Comparison of ENCODE assay signal across 15 cellular contexts in genomic region chr1:91809267-91809666, GRCh38.
A peak's percentile ranks its signal among the peaks of the same experiment; 100 is the strongest.
DNase-seq lines count a peak whose midpoint lies in the region; ATAC-seq and TF ChIP-seq lines count a peak whose summit lies in the region.
"Had no signal": no experiment of that assay in that cellular context is flagged by ENCODE, and none has a peak within 500 bp of the region (broad histone marks: within the 10 kb centered on the region; RNA-seq: fewer than 3 reads in every experiment).

No MANE protein-coding gene starts in this region.

- peaks cover 11% of the 10 kb centered on the region; the same call in 1 of the 2 replicates for H3K4me1 ChIP-seq in Panc1 (ENCODE audit: control insufficient read depth, insufficient read depth, low read length)
- H3K4me1 ChIP-seq: prostate gland had no signal

- H3K27me3 ChIP-seq in Panc1 (ENCODE audit: control insufficient read depth, insufficient read depth, low read length) = no peaks in the 10 kb centered on the region
- H3K27me3 ChIP-seq: hepatocyte had no signal

- POLR2A ChIA-PET in Panc1 (lab: Charles Lee) = interaction anchor here (0.5 kb wide), 1 partner anchor 47 kb away, joined by 5 read pairs; no protein-coding TSS in a partner anchor

- no peaks in the 10 kb centered on the region for H3K36me3 ChIP-seq in Panc1 (ENCODE audit: control insufficient read depth, insufficient read depth, low read length)
- H3K36me3 ChIP-seq: prostate gland, thoracic aorta had no signal

- CTCF ChIA-PET in Panc1 (lab: Charles Lee) = no interaction called here

- intact Hi-C loops in Panc1 (cut with micrococcal nuclease; ENCODE audit: unreplicated experiment) = no loop called here

- no peak overlapping the region for H3K27ac ChIP-seq in Panc1 (ENCODE audit: low read length)
- H3K27ac ChIP-seq: hepatocyte, prostate gland, thoracic aorta had no signal

- ATAC-seq in Panc1 (peak; percentile 35; the same call in 1 of the 2 replicates), GM18868 (IDR thresholded peaks at IDR 0.05; ENCODE audit: unreplicated experiment) (no peak)
- ATAC-seq: left lobe of liver had no signal

- no peaks in the 10 kb centered on the region for H3K9me3 ChIP-seq in Panc1 (ENCODE audit: control insufficient read depth, insufficient read depth, low read depth, low read length)
- H3K9me3 ChIP-seq: prostate gland, thoracic aorta had no signal

- H3K4me3 ChIP-seq in Panc1 (ENCODE audit: low read depth in 2 of 2, low read length in 2 of 2) = no peak overlapping the region
- H3K4me3 ChIP-seq in fibroblast of the aortic adventitia (ENCODE audit: low read depth, low read length) = no peak overlapping the region
- H3K4me3 ChIP-seq: hepatocyte, prostate gland, thoracic aorta had no signal

- no TSS peak for BruUV-seq in Panc1 (replicated peaks; lab: Mats Ljungman, UMichigan)

- peak; percentile 35 for DNase-seq in A172 (ENCODE audit: low spot score)
- peak; percentile 71 for DNase-seq in ELR (ENCODE audit: low read depth)
- no peak for DNase-seq in Panc1 (ENCODE audit: low read depth, low spot score)
- peak; percentile 39 for DNase-seq in fibroblast of the aortic adventitia (ENCODE audit: low read depth)
- DNase-seq in SIG-M5 (lab: John Stamatoyannopoulos, UW) = no peak
- no peak for DNase-seq in effector CD4-positive, alpha-beta T cell
- no peak for DNase-seq in activated naive CD4-positive, alpha-beta T cell treated with anti-CD3 and anti-CD28 coated beads, Interleukin-2, amount 50 U/mL, for 16 hours
- DNase-seq: activated naive CD4-positive, alpha-beta T cell treated with anti-CD3 and anti-CD28 coated beads, Interleukin-2, amount 10 ng/mL, durations not matched to agents 7 days and 5 days; NCI-H1436; NCI-H526 had no signal

- in situ Hi-C loops in Panc1 (cut with HindIII; ENCODE audit: low pct_unique_long_range_greater_than_20kb, low sequenced_read_pairs) = no loop called here

- TF ChIP-seq CTCF in Panc1 (IDR thresholded peaks at IDR 0.05) (no peak), fibroblast of the aortic adventitia (IDR thresholded peaks at IDR 0.05; ENCODE audit: insufficient read depth, low read length) (no peak)

Comparison
In these comparisons a context has a peak if more than half of its experiments do, and no peak if none do; other contexts are left out.
1. DNase-seq: peak in A172 (single experiment), ELR (single experiment) and fibroblast of the aortic adventitia (single experiment); none in Panc1 (single experiment), SIG-M5 (single experiment), effector CD4-positive, alpha-beta T cell (single experiment) and activated naive CD4-positive, alpha-beta T cell treated with anti-CD3 and anti-CD28 coated beads, Interleukin-2, amount 50 U/mL, for 16 hours (single experiment).